Comparison of ENCODE assay signal across 1 cellular context in the genomic region with DNA sequence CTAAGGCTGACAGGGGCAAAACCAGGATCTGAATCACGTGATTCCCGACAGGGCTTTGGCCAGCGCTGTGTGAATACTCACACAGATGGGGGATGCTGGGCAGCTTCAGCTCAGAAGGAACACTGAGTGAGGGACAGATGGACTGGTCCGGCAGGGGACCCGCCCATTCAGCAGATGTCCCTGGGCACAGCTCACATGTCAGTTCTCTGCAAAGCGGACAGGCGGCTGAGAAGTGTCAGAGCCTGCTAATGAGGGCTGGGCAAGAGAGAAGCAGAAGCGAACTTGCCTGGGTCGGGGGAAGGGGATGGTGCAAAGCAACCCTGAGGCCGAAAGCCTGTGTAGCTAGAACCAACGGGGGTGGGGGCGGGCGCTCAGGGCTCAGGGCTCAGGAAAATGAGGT.
TF ChIP-seq lines count a peak whose summit lies in the region.

No MANE protein-coding gene starts in this region.

TF ChIP-seq in HepG2, 621 proteins besides CTCF, POLR2A, EP300 and RAD21:
- TF ChIP-seq RAD51 (IDR thresholded peaks at IDR 0.05; ENCODE audit: borderline replicate concordance): peak; percentile 42; the same call in 1 of the 2 replicates
- no peak for TF ChIP-seq ZNF232 (CRISPR knock-in tag; IDR thresholded peaks at IDR 0.05; ENCODE audit: borderline replicate concordance)
TF ChIP-seq in HepG2: peak in this region for 1.
